8 cellular contexts compared by ENCODE assay signal in the genomic region with DNA sequence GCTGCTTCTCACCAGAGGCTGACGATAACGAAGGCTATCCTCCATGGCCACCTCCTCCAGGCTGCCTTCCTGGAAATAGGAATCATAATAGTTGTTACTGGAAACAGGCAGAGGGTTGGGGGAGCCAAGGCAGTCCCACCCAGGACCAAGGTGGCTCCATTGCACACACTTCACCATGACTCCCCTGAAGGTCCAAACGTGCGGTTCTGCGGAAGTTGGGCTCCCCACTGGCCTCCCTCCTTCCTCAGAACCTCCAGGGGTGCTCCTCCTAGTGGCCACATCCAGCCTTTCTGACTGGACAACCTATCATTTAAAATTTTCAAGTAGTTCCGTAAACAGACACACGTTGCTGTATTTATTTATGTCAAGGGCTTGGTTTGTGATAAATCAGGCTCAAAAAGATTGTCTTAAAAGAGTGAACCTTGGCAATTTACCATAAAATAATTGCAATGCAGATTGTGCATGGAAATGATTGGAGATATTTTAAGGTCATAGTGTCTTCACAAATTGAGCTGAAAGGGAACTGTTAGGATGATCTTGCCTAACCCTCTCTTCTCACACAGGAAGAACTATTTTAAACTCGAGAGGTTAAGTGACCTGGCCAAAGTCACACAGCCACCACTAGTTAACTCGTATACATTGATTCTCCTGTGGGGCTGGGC. TPM values are rescaled to one million over a fixed set of nuclear protein-coding genes. Genes with fewer than 3 reads are reported as not detected.
A peak's percentile ranks its signal among the peaks of the same experiment; 100 is the strongest.
DNase-seq lines count a peak whose midpoint lies in the region; ATAC-seq and TF ChIP-seq lines count a peak whose summit lies in the region.

No MANE protein-coding gene starts in this region.

- no peaks in the 10 kb centered on the region for H3K9me2 ChIP-seq in OCI-LY7 (ENCODE audit: insufficient read depth, low read length)

- no peak overlapping the region for H4K91ac ChIP-seq in trophoblast cell (ENCODE audit: low read depth, low read length)

- intact Hi-C loops in OCI-LY7 (cut with micrococcal nuclease; ENCODE audit: unreplicated experiment), result loop anchor here (5.0 kb wide), 1 partner anchor 168 kb away; no protein-coding TSS in a partner anchor
- intact Hi-C loops in activated T-helper 2 cell treated with anti-CD3 and anti-CD28 coated beads, Interferon-gamma antibody, Interleukin-2, Interleukin-4, amounts not matched to agents 10 μg/mL and 5 μg/mL and 100 μg/mL, durations not matched to agents 14 hours and 24 hours and 36 hours (cut with micrococcal nuclease), result loop anchor here (5.0 kb wide), 1 partner anchor 42 kb away; no protein-coding TSS in a partner anchor

- DNase-seq in OCI-LY7 (ENCODE audit: low spot score) (peak; percentile 68), glomerular visceral epithelial cell (ENCODE audit: extremely low spot score) (peak; percentile 32), trophoblast cell (peak in 1 of 2 donors; percentile 62), T1000 (lab: John Stamatoyannopoulos, UW) (no peak)
- DNase-seq in activated T-helper 2 cell treated with anti-CD3 and anti-CD28 coated beads, Interferon-gamma antibody, Interleukin-2, Interleukin-4, amounts not matched to agents 10 μg/mL and 5 μg/mL and 100 μg/mL, durations not matched to agents 14 hours and 24 hours and 36 hours (ENCODE audit: low spot score), result peak; percentile 29

- peaks cover 40% of the 10 kb centered on the region for H3K4me1 Mint-ChIP-seq in activated T-helper 2 cell treated with anti-CD3 and anti-CD28 coated beads, Interferon-gamma antibody, Interleukin-2, Interleukin-4, amounts not matched to agents 10 μg/mL and 5 μg/mL and 100 μg/mL, durations not matched to agents 14 hours and 24 hours and 36 hours (ENCODE audit: low read depth)

- no peak overlapping the region for H4K12ac ChIP-seq in trophoblast cell (ENCODE audit: low read depth, low read length)

- POLR2A ChIA-PET in HEK293 (lab: Yijun Ruan, JAX), result interaction anchor here (1.1 kb wide), 1 partner anchor 15 kb away, joined by 6 read pairs; no protein-coding TSS in a partner anchor
- POLR2A ChIA-PET in OCI-LY7 (lab: Charles Lee), result interaction anchor here (0.6 to 1.1 kb wide), 2 partner anchors 14 to 1598 kb away, joined by 3 to 7 read pairs; a partner anchor contains a TSS

- no peaks in the 10 kb centered on the region for H4K20me1 ChIP-seq in BLaER1
- no peaks in the 10 kb centered on the region for H4K20me1 ChIP-seq in OCI-LY7 (ENCODE audit: insufficient read depth, low read length)

- no peaks in the 10 kb centered on the region for H3K36me3 Mint-ChIP-seq in activated T-helper 2 cell treated with anti-CD3 and anti-CD28 coated beads, Interferon-gamma antibody, Interleukin-2, Interleukin-4, amounts not matched to agents 10 μg/mL and 5 μg/mL and 100 μg/mL, durations not matched to agents 14 hours and 24 hours and 36 hours (ENCODE audit: low read depth)

- H3K9ac ChIP-seq in BLaER1 (peak overlapping the region; percentile 63; the same call in 1 of the 2 replicates), trophoblast cell (ENCODE audit: low read length) (no peak overlapping the region)

- H3K4ac ChIP-seq in trophoblast cell (ENCODE audit: low read depth, low read length), result no peak overlapping the region

- no peak overlapping the region for H3K14ac ChIP-seq in trophoblast cell (ENCODE audit: low read length)

- peaks cover 58% of the 10 kb centered on the region for H3K4me1 ChIP-seq in BLaER1
- H3K4me1 ChIP-seq in HEK293 (ENCODE audit: control insufficient read depth, insufficient read depth, low read length), result no peaks in the 10 kb centered on the region
- H3K4me1 ChIP-seq in OCI-LY7 (ENCODE audit: insufficient read depth, low read length, poor library complexity, severe bottlenecking), result peaks cover 36% of the 10 kb centered on the region
- peaks cover 9 to 13% of the 10 kb centered on the region in 2 experiments for H3K4me1 ChIP-seq in trophoblast cell (ENCODE audit: control insufficient read depth in 1 of 2, insufficient read depth in 2 of 2, low read length in 2 of 2)

- no TSS peak for BruUV-seq in OCI-LY7 (replicated peaks; lab: Mats Ljungman, UMichigan)

- H2AFZ ChIP-seq in OCI-LY7 (ENCODE audit: low read length) (peak overlapping the region; percentile 98), trophoblast cell (ENCODE audit: insufficient read depth, low read length, poor library complexity) (peak overlapping the region; percentile 60)

- H2BK120ac ChIP-seq in trophoblast cell (ENCODE audit: insufficient read depth, low read length, poor library complexity), result no peak overlapping the region

- no peak for ATAC-seq in HG03039 (IDR thresholded peaks at IDR 0.05; ENCODE audit: unreplicated experiment)

- H3K9me3 ChIP-seq in BLaER1 (no peaks in the 10 kb centered on the region), HEK293 (ENCODE audit: control insufficient read depth, insufficient read depth, low read depth, low read length) (no peaks in the 10 kb centered on the region), OCI-LY7 (ENCODE audit: low read length) (no peaks in the 10 kb centered on the region), trophoblast cell (ENCODE audit: insufficient read depth, low read depth, low read length) (no peaks in the 10 kb centered on the region)

- no peak overlapping the region for H3K27ac Mint-ChIP-seq in activated T-helper 2 cell treated with anti-CD3 and anti-CD28 coated beads, Interferon-gamma antibody, Interleukin-2, Interleukin-4, amounts not matched to agents 10 μg/mL and 5 μg/mL and 100 μg/mL, durations not matched to agents 14 hours and 24 hours and 36 hours

- peak overlapping the region; percentile 82 for H4K8ac ChIP-seq in trophoblast cell (ENCODE audit: low read depth, low read length)

- no peak overlapping the region for H3K18ac ChIP-seq in trophoblast cell (ENCODE audit: low read length)

- no peaks in the 10 kb centered on the region for H3K27me3 ChIP-seq in BLaER1
- no peaks in the 10 kb centered on the region for H3K27me3 ChIP-seq in trophoblast cell (ENCODE audit: insufficient read depth, low read length)

- H2BK12ac ChIP-seq in trophoblast cell (ENCODE audit: low read length), result no peak overlapping the region

- H3K36me3 ChIP-seq in BLaER1, result no peaks in the 10 kb centered on the region
- no peaks in the 10 kb centered on the region for H3K36me3 ChIP-seq in HEK293 (ENCODE audit: control insufficient read depth in 2 of 2, insufficient read depth in 1 of 2, low read length in 2 of 2)
- H3K36me3 ChIP-seq in OCI-LY7 (ENCODE audit: insufficient read depth, low read length), result no peaks in the 10 kb centered on the region
- no peaks in the 10 kb centered on the region for H3K36me3 ChIP-seq in trophoblast cell (ENCODE audit: control insufficient read depth in 1 of 2, insufficient read depth in 2 of 2, low read length in 2 of 2)

- H3K27ac ChIP-seq in BLaER1 (peak overlapping the region; percentile 71; the same call in 1 of the 2 replicates), HEK293 (ENCODE audit: extremely low read depth, low read depth, low read length) (no peak overlapping the region), OCI-LY7 (ENCODE audit: low read depth, low read length, poor library complexity, severe bottlenecking) (no peak overlapping the region), trophoblast cell (ENCODE audit: low read depth, low read length) (no peak overlapping the region)

- TF ChIP-seq CTCF in HEK293 (tag by site-specific recombination; IDR thresholded peaks at IDR 0.05) (peak; percentile 48; the same call in 1 of the 2 replicates), OCI-LY7 (conservative IDR thresholded peaks at IDR 0.05; ENCODE audit: low read length) (peak; percentile 88)

- H3K23ac ChIP-seq in trophoblast cell (ENCODE audit: low read length), result no peak overlapping the region

- WGBS in trophoblast cell (ENCODE audit: extremely low coverage, insufficient coverage, insufficient read length), result no CpG with 5 or more reads among the region's 9 CpGs

- H3K79me2 ChIP-seq in OCI-LY7 (ENCODE audit: insufficient read depth, low read depth, low read length), result no peaks in the 10 kb centered on the region
- peaks cover 2% of the 10 kb centered on the region for H3K79me2 ChIP-seq in trophoblast cell (ENCODE audit: control insufficient read depth, insufficient read depth, low read length, poor library complexity)

- H3K9me3 Mint-ChIP-seq in activated T-helper 2 cell treated with anti-CD3 and anti-CD28 coated beads, Interferon-gamma antibody, Interleukin-2, Interleukin-4, amounts not matched to agents 10 μg/mL and 5 μg/mL and 100 μg/mL, durations not matched to agents 14 hours and 24 hours and 36 hours, result no peaks in the 10 kb centered on the region

- peaks cover 7% of the 10 kb centered on the region for H3K79me1 ChIP-seq in trophoblast cell (ENCODE audit: low read length)

- H3K4me2 ChIP-seq in BLaER1 (peak overlapping the region; percentile 95), OCI-LY7 (ENCODE audit: low read length) (peak overlapping the region; percentile 68), trophoblast cell (ENCODE audit: low read length) (peak overlapping the region; percentile 62)

- H2BK5ac ChIP-seq in trophoblast cell (ENCODE audit: low read depth, low read length, poor library complexity), result no peak overlapping the region

- H3K4me3 ChIP-seq in BLaER1, result 0 out of 2 replicates have a peak overlapping the region, but pooled peaks have one; percentile 68
- H3K4me3 ChIP-seq in HEK293 (ENCODE audit: low read depth, low read length), result no peak overlapping the region
- H3K4me3 ChIP-seq in OCI-LY7 (ENCODE audit: low read depth, low read length, poor library complexity, severe bottlenecking), result peak overlapping the region; percentile 13
- H3K4me3 ChIP-seq in trophoblast cell (ENCODE audit: low read depth, low read length), result no peak overlapping the region

- H2AK5ac ChIP-seq in trophoblast cell (ENCODE audit: low read length), result no peak overlapping the region

- CTCF ChIA-PET in HEK293 (lab: Yijun Ruan, JAX), result interaction anchor here (0.6 to 2.2 kb wide), 13 partner anchors 8 to 555 kb away, joined by 3 to 10 read pairs (median 4); a partner anchor contains a TSS
- CTCF ChIA-PET in OCI-LY7 (lab: Charles Lee; ENCODE audit: unreplicated experiment), result no interaction called here

- H3K4me3 Mint-ChIP-seq in activated T-helper 2 cell treated with anti-CD3 and anti-CD28 coated beads, Interferon-gamma antibody, Interleukin-2, Interleukin-4, amounts not matched to agents 10 μg/mL and 5 μg/mL and 100 μg/mL, durations not matched to agents 14 hours and 24 hours and 36 hours (ENCODE audit: low read depth), result no peak overlapping the region

- peaks cover 9% of the 10 kb centered on the region for H3K27me3 Mint-ChIP-seq in activated T-helper 2 cell treated with anti-CD3 and anti-CD28 coated beads, Interferon-gamma antibody, Interleukin-2, Interleukin-4, amounts not matched to agents 10 μg/mL and 5 μg/mL and 100 μg/mL, durations not matched to agents 14 hours and 24 hours and 36 hours (ENCODE audit: low read depth)

RNA-seq across cellular contexts. Expression of a gene that starts 1.4 kb away (rescaled TPM):
- 0.23 TPM in 1 of 2 replicates, not detected in the other for total RNA-seq in OCI-LY7 (2014; rRNA removed; shearing (Covaris generic))
- total RNA-seq in OCI-LY7 (2022), result 3.4 and 3.8 TPM in 2 replicates
- 0.51 and 0.68 TPM in 2 replicates for total RNA-seq in activated T-helper 2 cell treated with anti-CD3 and anti-CD28 coated beads, Interferon-gamma antibody, Interleukin-2, Interleukin-4, amounts not matched to agents 10 μg/mL and 5 μg/mL and 100 μg/mL, durations not matched to agents 14 hours and 24 hours and 36 hours
- polyA plus RNA-seq in trophoblast cell (2013), result 2.2 and 2.5 TPM in 2 replicates

RNA-seq across cellular contexts. Expression of a gene that starts 13.9 kb away (rescaled TPM):
- total RNA-seq in OCI-LY7 (2014; rRNA removed; shearing (Covaris generic)), result 78.2 and 83.4 TPM in 2 replicates
- 78.5 and 107 TPM in 2 replicates for total RNA-seq in OCI-LY7 (2022)
- total RNA-seq in activated T-helper 2 cell treated with anti-CD3 and anti-CD28 coated beads, Interferon-gamma antibody, Interleukin-2, Interleukin-4, amounts not matched to agents 10 μg/mL and 5 μg/mL and 100 μg/mL, durations not matched to agents 14 hours and 24 hours and 36 hours, result 129 and 132 TPM in 2 replicates
- polyA plus RNA-seq in trophoblast cell (2013), result 50.6 and 53.6 TPM in 2 replicates

RNA-seq across cellular contexts. Expression of a gene that starts 30.0 kb away (rescaled TPM):
- 3.0 and 4.0 TPM in 2 replicates for total RNA-seq in OCI-LY7 (2014; rRNA removed; shearing (Covaris generic))
- total RNA-seq in OCI-LY7 (2022), result 2.3 and 3.0 TPM in 2 replicates
- total RNA-seq in activated T-helper 2 cell treated with anti-CD3 and anti-CD28 coated beads, Interferon-gamma antibody, Interleukin-2, Interleukin-4, amounts not matched to agents 10 μg/mL and 5 μg/mL and 100 μg/mL, durations not matched to agents 14 hours and 24 hours and 36 hours, result 8.3 and 9.0 TPM in 2 replicates
- polyA plus RNA-seq in trophoblast cell (2013), result 1.1 and 1.2 TPM in 2 replicates

RNA-seq across cellular contexts. Expression of a gene that starts 31.1 kb away (rescaled TPM):
- not detected in 2 replicates for total RNA-seq in OCI-LY7 (2014; rRNA removed; shearing (Covaris generic))
- not detected in 2 replicates for total RNA-seq in OCI-LY7 (2022)
- total RNA-seq in activated T-helper 2 cell treated with anti-CD3 and anti-CD28 coated beads, Interferon-gamma antibody, Interleukin-2, Interleukin-4, amounts not matched to agents 10 μg/mL and 5 μg/mL and 100 μg/mL, durations not matched to agents 14 hours and 24 hours and 36 hours, result not detected in 2 replicates
- polyA plus RNA-seq in trophoblast cell (2013), result 4.5 and 5.3 TPM in 2 replicates

RNA-seq across cellular contexts. Expression of a gene that starts 59.0 kb away (rescaled TPM):
- not detected in 2 replicates for total RNA-seq in OCI-LY7 (2014; rRNA removed; shearing (Covaris generic))
- total RNA-seq in OCI-LY7 (2022), result not detected in 2 replicates
- total RNA-seq in activated T-helper 2 cell treated with anti-CD3 and anti-CD28 coated beads, Interferon-gamma antibody, Interleukin-2, Interleukin-4, amounts not matched to agents 10 μg/mL and 5 μg/mL and 100 μg/mL, durations not matched to agents 14 hours and 24 hours and 36 hours, result 0.05 TPM in 1 of 2 replicates, not detected in the other
- polyA plus RNA-seq in trophoblast cell (2013), result 0.01 and 0.07 TPM in 2 replicates

Comparison
In these comparisons a context has a peak if more than half of its experiments do, and no peak if none do; other contexts are left out.
1. H3K4me3 ChIP-seq: peak in BLaER1 (single experiment) and OCI-LY7 (single experiment); none in HEK293 (single experiment) and trophoblast cell (single experiment).
2. Peak in every context shown above with its lines, with median percentiles within 50 percentile points of each other: H3K4me2 ChIP-seq.